In genomic region chr4:1026115-1026514, GRCh38 we compare ENCODE assay signal across 9 cellular contexts. TPM values are rescaled to one million over a fixed set of nuclear protein-coding genes. Genes with fewer than 3 reads are reported as not detected.
DNase-seq lines count a peak whose midpoint lies in the region; ATAC-seq and TF ChIP-seq lines count a peak whose summit lies in the region.
"Had no signal": no experiment of that assay in that cellular context is flagged by ENCODE, and none has a peak within 500 bp of the region (broad histone marks: within the 10 kb centered on the region; RNA-seq: fewer than 3 reads in every experiment).

No MANE protein-coding gene starts in this region.

- H3K36me3 ChIP-seq in right atrium auricular region (peaks cover 13% of the 10 kb centered on the region), lower lobe of right lung (peaks cover 14% of the 10 kb centered on the region), suprapubic skin (peaks cover 20% of the 10 kb centered on the region)

- no peak overlapping the region for H3K4me3 ChIP-seq in right atrium auricular region
- H3K4me3 ChIP-seq in lower lobe of right lung, result no peak overlapping the region
- no peak overlapping the region for H3K4me3 ChIP-seq in suprapubic skin
- H3K4me3 ChIP-seq: upper lobe of left lung had no signal

- no peak for TF ChIP-seq POLR2A in suprapubic skin (IDR thresholded peaks at IDR 0.05)

- no peak for DNase-seq in Right ventricle myocardium superior
- no peak for DNase-seq in right atrium auricular region (ENCODE audit: low spot score)
- DNase-seq in activated CD4-positive, alpha-beta T cell treated with anti-CD3 and anti-CD28 coated beads, Interleukin-2, amount 50 U/mL, for 1 hour, result peak; percentile 33
- no peak for DNase-seq in lower lobe of right lung
- no peak for DNase-seq in suprapubic skin (ENCODE audit: low spot score in 2 of 2)
- no peak for DNase-seq in hypothalamus (lab: John Stamatoyannopoulos, UW)
- DNase-seq in NCI-H1436 treated with DMSO at 0.1 percent for 48 hours (lab: John Stamatoyannopoulos, UW), result no peak

- no peak overlapping the region for H3K27ac ChIP-seq in right atrium auricular region
- H3K27ac ChIP-seq in lower lobe of right lung, result no peak overlapping the region
- no peak overlapping the region for H3K27ac ChIP-seq in suprapubic skin
- H3K27ac ChIP-seq: upper lobe of left lung had no signal

- H3K4me1 ChIP-seq in right atrium auricular region (peaks cover 0 to 12% of the 10 kb centered on the region in 2 donors), lower lobe of right lung (no peaks in the 10 kb centered on the region), suprapubic skin (peaks cover 3% of the 10 kb centered on the region)
- H3K4me1 ChIP-seq: upper lobe of left lung had no signal

- peak; percentile 77 for ATAC-seq in Right ventricle myocardium superior (ENCODE audit: poor library complexity)
- peak; percentile 52 for ATAC-seq in HG03159 (IDR thresholded peaks at IDR 0.05; ENCODE audit: unreplicated experiment)
- peak; percentile 52 to 68 for ATAC-seq in lower lobe of right lung

- TF ChIP-seq CTCF in right atrium auricular region (IDR thresholded peaks at IDR 0.05) (no peak), lower lobe of right lung (IDR thresholded peaks at IDR 0.05) (no peak), suprapubic skin (IDR thresholded peaks at IDR 0.05) (no peak)

- TF ChIP-seq EP300 in suprapubic skin (IDR thresholded peaks at IDR 0.05), result no peak

- 48% methylated on average over 17 of the region's 17 CpGs for WGBS in suprapubic skin

- H3K27me3 ChIP-seq in right atrium auricular region, result no peaks in the 10 kb centered on the region
- H3K27me3 ChIP-seq in lower lobe of right lung (ENCODE audit: low read depth), result peaks cover 24% of the 10 kb centered on the region
- peaks cover 16% of the 10 kb centered on the region for H3K27me3 ChIP-seq in suprapubic skin

- intact Hi-C loops in Right ventricle myocardium superior (cut with DNase I), result no loop called here
- intact Hi-C loops in lower lobe of right lung (cut with DNase I), result no loop called here

- H3K9me3 ChIP-seq in right atrium auricular region (no peaks in the 10 kb centered on the region), lower lobe of right lung (no peaks in the 10 kb centered on the region), suprapubic skin (no peaks in the 10 kb centered on the region)
- H3K9me3 ChIP-seq: upper lobe of left lung had no signal

RNA-seq across cellular contexts. Expression of gene FGFRL1, which starts 14.7 kb away (rescaled TPM):
- total RNA-seq in Right ventricle myocardium superior, result 22.2 TPM
- 10 to 100 TPM; 30.3 to 47.1 TPM for total RNA-seq in right atrium auricular region
- 23.4 TPM for total RNA-seq in lower lobe of right lung
- 10 to 100 TPM in 3 of 4 donors, 1 to 10 TPM in 1; 9.0 to 19.9 (median 12.0) TPM for total RNA-seq in suprapubic skin

RNA-seq across cellular contexts. Expression of gene SLC26A1, which starts 32.9 kb away (rescaled TPM):
- total RNA-seq in Right ventricle myocardium superior (0.19 TPM), right atrium auricular region (not detected), lower lobe of right lung (1.0 TPM), suprapubic skin (under 1 TPM in 1 of 4 donors, not detected in 3; 0.30 TPM)

RNA-seq across cellular contexts. Expression of gene IDUA, which starts 39.3 kb away (rescaled TPM):
- total RNA-seq in Right ventricle myocardium superior (8.4 TPM), right atrium auricular region (10 to 100 TPM in 1 of 2 donors, 1 to 10 TPM in 1; 8.9 to 10.2 TPM), lower lobe of right lung (46.0 TPM), suprapubic skin (10 to 100 TPM; 11.0 to 33.1 (median 19.7) TPM)

RNA-seq across cellular contexts. Expression of gene DGKQ, which starts 52.7 kb away (rescaled TPM):
- total RNA-seq in Right ventricle myocardium superior (3.3 TPM), right atrium auricular region (1 to 10 TPM; 3.1 to 4.8 TPM), lower lobe of right lung (18.8 TPM), suprapubic skin (10 to 100 TPM; 19.5 to 27.6 (median 23.8) TPM)
